Comparison of ENCODE assay signal across 23 cellular contexts in the genomic region with DNA sequence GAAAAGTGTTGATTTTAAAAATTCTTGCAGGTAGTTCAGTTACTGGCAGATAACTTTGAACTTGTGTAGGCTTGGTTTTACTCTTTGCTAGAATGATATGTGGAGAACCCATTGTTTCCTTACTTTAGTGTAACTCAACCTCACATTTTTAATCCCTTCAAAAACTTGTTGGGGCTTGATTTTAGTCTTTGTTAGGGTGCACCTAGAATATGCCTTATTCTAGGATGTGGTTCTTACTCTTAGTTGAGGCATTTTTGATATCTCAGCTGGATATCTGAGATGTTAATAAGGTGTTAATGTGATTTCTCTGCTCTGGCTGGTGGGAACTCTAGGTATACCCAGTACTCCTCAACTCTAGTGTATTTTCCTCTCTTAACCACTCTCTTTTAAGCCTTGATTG. TPM values are rescaled to one million over a fixed set of nuclear protein-coding genes. Genes with fewer than 3 reads are reported as not detected.
DNase-seq lines count a peak whose midpoint lies in the region; ATAC-seq, FAIRE-seq and TF ChIP-seq lines count a peak whose summit lies in the region.
"Had no signal": no experiment of that assay in that cellular context is flagged by ENCODE, and none has a peak within 500 bp of the region (broad histone marks: within the 10 kb centered on the region; RNA-seq: fewer than 3 reads in every experiment).

No MANE protein-coding gene starts in this region.

- H3K27me3 ChIP-seq in RWPE2 (ENCODE audit: insufficient read depth, poor library complexity, severe bottlenecking) (no peaks in the 10 kb centered on the region), H1 (replicated peaks in 1 of 4; ENCODE audit: control insufficient read depth in 3 of 4, extremely low read depth in 1 of 4, insufficient read depth in 3 of 4, low read length in 3 of 4) (no peaks in the 10 kb centered on the region), foreskin keratinocyte (no peaks in the 10 kb centered on the region), hepatocyte (no peaks in the 10 kb centered on the region)
- H3K27me3 ChIP-seq: BE2C had no signal

- H3K9me2 ChIP-seq in hepatocyte (replicated peaks; ENCODE audit: insufficient read depth), result no peaks in the 10 kb centered on the region

- H3K9me3 ChIP-seq in RWPE2 (ENCODE audit: severe bottlenecking) (no peaks in the 10 kb centered on the region), H1 (ENCODE audit: insufficient read depth in 2 of 2, low read depth in 1 of 2, low read length in 1 of 2) (no peaks in the 10 kb centered on the region), hepatocyte (ENCODE audit: low read depth) (no peaks in the 10 kb centered on the region)
- H3K9me3 ChIP-seq: BE2C had no signal

- DNase-seq in RWPE2 (ENCODE audit: low spot score), result no peak
- no peak for DNase-seq in H1 (ENCODE audit: low read depth in 1 of 2, low spot score in 2 of 2)
- DNase-seq in foreskin keratinocyte, result peak; percentile 52 to 77
- DNase-seq in hepatocyte (ENCODE audit: low spot score), result no peak
- no peak for DNase-seq in cerebellar nuclear complex (lab: John Stamatoyannopoulos, UW)
- DNase-seq: ACHN; BE2C; C1 segment of cervical spinal cord; CD4-positive, CD25-positive, alpha-beta regulatory T cell; CD8-positive, alpha-beta memory T cell; COR-L47; DMS 273 treated with DMSO at 0.1 percent for 48 hours; DMS53; DND-41; EL; GM23248; HCEC 1CT had no signal

- CTCF ChIA-PET in H1 (lab: Charles Lee; ENCODE audit: partially characterized antibody), result interaction anchor here (0.6 to 1.3 kb wide), 2 partner anchors 16 to 537 kb away, joined by 3 read pairs; no protein-coding TSS in a partner anchor

- H3K56ac ChIP-seq in H1 (replicated peaks; ENCODE audit: insufficient read length, low read depth, low read length), result no peak overlapping the region

- H3K9ac ChIP-seq in H1 (replicated peaks in 1 of 4; ENCODE audit: extremely low read depth in 1 of 4, low read depth in 3 of 4, low read length in 3 of 4), result no peak overlapping the region
- H3K9ac ChIP-seq: GM23248 had no signal

- TF ChIP-seq EP300 in H1 (IDR thresholded peaks at IDR 0.05; ENCODE audit: borderline replicate concordance in 1 of 2, low read depth in 2 of 2, low read length in 2 of 2), result no peak

- FAIRE-seq in H1 (lab: Jason Lieb, UNC), result no peak
- FAIRE-seq: A204.1, GM12878, H54 had no signal

- peaks cover 7% of the 10 kb centered on the region for H3K4me1 ChIP-seq in RWPE2 (ENCODE audit: insufficient read depth, poor library complexity, severe bottlenecking)
- no peaks in the 10 kb centered on the region for H3K4me1 ChIP-seq in H1 (replicated peaks in 1 of 4; ENCODE audit: control insufficient read depth in 3 of 4, insufficient read depth in 4 of 4, low read length in 3 of 4)
- H3K4me1 ChIP-seq in foreskin keratinocyte, result peaks cover 36% of the 10 kb centered on the region
- H3K4me1 ChIP-seq in hepatocyte (ENCODE audit: insufficient read depth), result no peaks in the 10 kb centered on the region
- H3K4me1 ChIP-seq: BE2C had no signal

- H3K27ac ChIP-seq in RWPE2 (ENCODE audit: poor library complexity, severe bottlenecking) (no peak overlapping the region), H1 (ENCODE audit: low read depth, low read length) (no peak overlapping the region), foreskin keratinocyte (no peak overlapping the region), hepatocyte (no peak overlapping the region)
- H3K27ac ChIP-seq: GM23248, HL-60 had no signal

- no peak overlapping the region for H2BK5ac ChIP-seq in H1 (ENCODE audit: low read depth, low read length)

- no peak overlapping the region for H2BK120ac ChIP-seq in H1 (replicated peaks; ENCODE audit: low read depth, low read length)

- H4K5ac ChIP-seq in H1 (ENCODE audit: insufficient read length, low read depth, low read length), result no peak overlapping the region

- TF ChIP-seq POLR2A in H1 (IDR thresholded peaks at IDR 0.05; ENCODE audit: control extremely low read depth in 1 of 2, low read depth in 2 of 2, low read length in 2 of 2), result no peak

- TF ChIP-seq CTCF in RWPE2 (IDR thresholded peaks at IDR 0.05; ENCODE audit: poor library complexity, severe bottlenecking) (no peak), H1 (IDR thresholded peaks at IDR 0.05; ENCODE audit: control extremely low read depth in 1 of 3, insufficient read depth in 1 of 3, low read depth in 1 of 3, low read length in 3 of 3) (no peak), foreskin keratinocyte (conservative IDR thresholded peaks at IDR 0.05) (no peak), hepatocyte (IDR thresholded peaks at IDR 0.05; ENCODE audit: poor library complexity) (no peak)

- no peak overlapping the region for H2AK5ac ChIP-seq in H1 (ENCODE audit: low read depth, low read length)

- H3K4me3 ChIP-seq in RWPE2 (ENCODE audit: severe bottlenecking), result no peak overlapping the region
- H3K4me3 ChIP-seq in H1 (ENCODE audit: extremely low read depth in 1 of 4, insufficient read depth in 2 of 4, low read depth in 3 of 4, low read length in 4 of 4), result no peak overlapping the region
- H3K4me3 ChIP-seq in hepatocyte, result no peak overlapping the region
- H3K4me3 ChIP-seq: GM12878, GM23248 had no signal

- H4K20me1 ChIP-seq in H1 (replicated peaks in 1 of 2; ENCODE audit: control insufficient read depth in 1 of 2, insufficient read depth in 2 of 2, low read length in 2 of 2) (peaks cover 0 to 6% of the 10 kb centered on the region in 2 experiments), hepatocyte (ENCODE audit: insufficient read depth, poor library complexity, severe bottlenecking) (peaks cover 6% of the 10 kb centered on the region)

- H4K91ac ChIP-seq in H1 (replicated peaks; ENCODE audit: insufficient read length, low read length), result no peak overlapping the region

- H2AFZ ChIP-seq in H1 (ENCODE audit: low read length) (no peak overlapping the region), hepatocyte (no peak overlapping the region)
- H2AFZ ChIP-seq: GM23248 had no signal

- peaks cover 0 to 85% of the 10 kb centered on the region in 2 experiments; a peak in 2 of 4 replicates for H3K79me2 ChIP-seq in H1 (ENCODE audit: control insufficient read depth in 1 of 2, insufficient read depth in 2 of 2, low read length in 2 of 2)
- H3K79me2 ChIP-seq in hepatocyte, result peaks cover 94% of the 10 kb centered on the region

- no peak overlapping the region for H3K14ac ChIP-seq in H1 (ENCODE audit: insufficient read length)

- peaks cover 7% of the 10 kb centered on the region; the same call in 1 of the 2 replicates for H3K36me3 ChIP-seq in RWPE2 (ENCODE audit: low read depth)
- no peaks in the 10 kb centered on the region for H3K36me3 ChIP-seq in H1 (ENCODE audit: control insufficient read depth in 2 of 4, insufficient read depth in 4 of 4, low read length in 3 of 4)
- no peaks in the 10 kb centered on the region for H3K36me3 ChIP-seq in hepatocyte (replicated peaks; ENCODE audit: insufficient read depth, low read depth)
- H3K36me3 ChIP-seq: BE2C had no signal

- H3K23ac ChIP-seq in H1 (ENCODE audit: insufficient read length), result no peak overlapping the region

- H3K79me1 ChIP-seq in H1 (ENCODE audit: low read depth, low read length), result 0 out of 2 replicates have a peak, but pooled peaks cover 5% of the 10 kb centered on the region

- H3K4ac ChIP-seq in H1 (replicated peaks; ENCODE audit: insufficient read length, low read depth, low read length), result no peak overlapping the region

- no peak overlapping the region for H2BK20ac ChIP-seq in H1 (ENCODE audit: low read length)

- no peak overlapping the region for H3K4me2 ChIP-seq in H1 (ENCODE audit: insufficient read depth in 1 of 2, low read depth in 2 of 2, low read length in 2 of 2)
- no peak overlapping the region for H3K4me2 ChIP-seq in hepatocyte

- POLR2A ChIA-PET in H1 (lab: Charles Lee; ENCODE audit: partially characterized antibody), result interaction anchor here (1.6 kb wide), 1 partner anchor 10 kb away, joined by 3 read pairs; no protein-coding TSS in a partner anchor

- TF ChIP-seq RAD21 in H1 (IDR thresholded peaks at IDR 0.05 in 1 of 2, conservative IDR thresholded peaks at IDR 0.05 in 1 of 2; ENCODE audit: low read depth in 2 of 2, low read length in 2 of 2), result no peak

- H2BK12ac ChIP-seq in H1 (ENCODE audit: low read depth, low read length), result no peak overlapping the region

- H3K23me2 ChIP-seq in H1 (ENCODE audit: low read depth, low read length), result no peaks in the 10 kb centered on the region

- ATAC-seq in RWPE2 (ENCODE audit: low read depth) (peak; percentile 58), foreskin keratinocyte (peak; percentile 82), GM19397 (IDR thresholded peaks at IDR 0.05; ENCODE audit: unreplicated experiment) (no peak)
- ATAC-seq: GM12878 had no signal

- H2BK15ac ChIP-seq in H1 (ENCODE audit: low read length), result peak overlapping the region; percentile 16; the same call in 1 of the 2 replicates

- no peak overlapping the region for H3K18ac ChIP-seq in H1 (ENCODE audit: extremely low read depth, low read length)

- H4K8ac ChIP-seq in H1 (ENCODE audit: extremely low read depth, insufficient read depth, low read length), result no peak overlapping the region

TF ChIP-seq in H1, 55 proteins besides CTCF, POLR2A, EP300 and RAD21 (continues in another document):
- no peak for TF ChIP-seq FOSL1 (IDR thresholded peaks at IDR 0.05; ENCODE audit: insufficient read depth, low read depth, low read length)

RNA-seq across cellular contexts. Expression of gene MNAT1, which starts 10.0 kb away (rescaled TPM):
- 52.0 and 52.1 TPM in 2 replicates for total RNA-seq in H1 (2021; fragmentation: NEBNext Ultra II Directional; extraction: Animal tissue kit (Norgen Biotek cat#: 25700))
- 19.1 and 34.7 TPM in 2 replicates for polyA plus RNA-seq in H1 (2011; rRNA removed)
- 30.4 TPM for polyA plus RNA-seq in H1 (2011; cell fraction: cytosol; rRNA removed)
- polyA plus RNA-seq in H1 (2011; cell fraction: nucleus; rRNA removed), result 15.5 TPM
- 28.1 to 35.5 TPM (median 31.2 TPM) in 4 replicates for polyA plus RNA-seq in H1 (2012, experiment 1 of 2)
- 2.4 TPM for polyA plus RNA-seq in H1 (2012, experiment 2 of 2)
- polyA plus RNA-seq in H1 (2013, experiment 1 of 2), result 49.7 TPM
- 51.1 TPM for polyA plus RNA-seq in H1 (2013, experiment 2 of 2)
- 35.8 and 47.3 TPM in 2 replicates for polyA minus RNA-seq in H1 (2011; rRNA and poly(A)+ RNA removed)
- 16.8 TPM for polyA minus RNA-seq in H1 (2011; cell fraction: cytosol; rRNA and poly(A)+ RNA removed)
- polyA minus RNA-seq in H1 (2011; cell fraction: nucleus; rRNA and poly(A)+ RNA removed), result 60.9 TPM
- 64.9 and 71.1 TPM in 2 replicates for total RNA-seq in foreskin keratinocyte
- 53.2 and 64.0 TPM in 2 replicates for polyA plus RNA-seq in foreskin keratinocyte
- 39.9 and 60.9 TPM in 2 replicates for total RNA-seq in hepatocyte
- 30.0 and 34.4 TPM in 2 replicates for polyA plus RNA-seq in hepatocyte

RNA-seq across cellular contexts. Expression of gene SIX4, which starts 20.4 kb away (rescaled TPM):
- 37.7 and 38.9 TPM in 2 replicates for total RNA-seq in H1 (2021; fragmentation: NEBNext Ultra II Directional; extraction: Animal tissue kit (Norgen Biotek cat#: 25700))
- polyA plus RNA-seq in H1 (2011; rRNA removed), result 9.0 and 9.6 TPM in 2 replicates
- 8.9 TPM for polyA plus RNA-seq in H1 (2011; cell fraction: cytosol; rRNA removed)
- polyA plus RNA-seq in H1 (2011; cell fraction: nucleus; rRNA removed), result 14.0 TPM
- polyA plus RNA-seq in H1 (2012, experiment 1 of 2), result 11.6 to 17.5 TPM (median 13.5 TPM) in 4 replicates
- 2.0 TPM for polyA plus RNA-seq in H1 (2012, experiment 2 of 2)
- polyA plus RNA-seq in H1 (2013, experiment 1 of 2), result 14.5 TPM
- 13.8 TPM for polyA plus RNA-seq in H1 (2013, experiment 2 of 2)
- 37.2 and 40.3 TPM in 2 replicates for polyA minus RNA-seq in H1 (2011; rRNA and poly(A)+ RNA removed)
- 20.2 TPM for polyA minus RNA-seq in H1 (2011; cell fraction: cytosol; rRNA and poly(A)+ RNA removed)
- polyA minus RNA-seq in H1 (2011; cell fraction: nucleus; rRNA and poly(A)+ RNA removed), result 18.5 TPM
- 10.8 and 12.0 TPM in 2 replicates for total RNA-seq in foreskin keratinocyte
- 1.8 and 2.6 TPM in 2 replicates for polyA plus RNA-seq in foreskin keratinocyte
- 6.7 and 7.0 TPM in 2 replicates for total RNA-seq in hepatocyte
- 1.1 and 1.7 TPM in 2 replicates for polyA plus RNA-seq in hepatocyte
- total RNA-seq: CD4-positive, CD25-positive, alpha-beta regulatory T cell had no signal
- polyA plus RNA-seq: CD4-positive, CD25-positive, alpha-beta regulatory T cell; CD8-positive, alpha-beta memory T cell; IgD-negative memory B cell had no signal

Comparison
In these comparisons a context has a peak if more than half of its experiments do, and no peak if none do; other contexts are left out.
1. DNase-seq: peak in foreskin keratinocyte (2 of 2); none in RWPE2 (single experiment), H1 (0 of 2), hepatocyte (single experiment) and cerebellar nuclear complex (0 of 2).